In genomic region chr13:79780240-79780639, GRCh38 we compare ENCODE assay signal across 14 cellular contexts.
DNase-seq lines count a peak whose midpoint lies in the region; ATAC-seq and TF ChIP-seq lines count a peak whose summit lies in the region.
"Had no signal": no experiment of that assay in that cellular context is flagged by ENCODE, and none has a peak within 500 bp of the region (broad histone marks: within the 10 kb centered on the region; RNA-seq: fewer than 3 reads in every experiment).

No MANE protein-coding gene starts in this region.

- DNase-seq in Caco-2, result peak in 1 of 2 experiments; percentile 15
- DNase-seq in brain microvascular endothelial cell, result peak; percentile 34
- DNase-seq in effector CD4-positive, alpha-beta T cell, result no peak
- no peak for DNase-seq in epidermal melanocyte (ENCODE audit: insufficient read length, low spot score)
- DNase-seq in stimulated activated CD8-positive, alpha-beta memory T cell treated with anti-CD3 and anti-CD28 coated beads, Interleukin-4, amount 100 ng/mL, for 48 hours, result no peak
- DNase-seq: activated B cell treated with CpG ODN at 0.5 μM for 24 hours; DND-41; naive thymus-derived CD8-positive, alpha-beta T cell; NCI-H1436; NCI-H526 treated with DMSO at 0.1 percent for 48 hours had no signal

- H3K4me3 Mint-ChIP-seq in Caco-2 (ENCODE audit: unreplicated experiment), result peak overlapping the region; percentile 74
- H3K4me3 Mint-ChIP-seq: activated B cell treated with CpG ODN at 0.5 μM for 24 hours; naive thymus-derived CD8-positive, alpha-beta T cell had no signal

- BruUV-seq in Caco-2 (replicated peaks; lab: Mats Ljungman, UMichigan), result TSS peak; percentile 8

- in situ Hi-C loops in brain microvascular endothelial cell (cut with HindIII; ENCODE audit: low pct_ligation_motif_present, low sequenced_read_pairs), result no loop called here

- H3K27me3 Mint-ChIP-seq in Caco-2 (ENCODE audit: insufficient read depth, unreplicated experiment), result no peaks in the 10 kb centered on the region
- H3K27me3 Mint-ChIP-seq: activated B cell treated with CpG ODN at 0.5 μM for 24 hours had no signal

- no peak for TF ChIP-seq CTCF in Caco-2 (IDR thresholded peaks at IDR 0.05; ENCODE audit: insufficient read depth in 1 of 2, low read depth in 1 of 2, low read length in 1 of 2, severe bottlenecking in 1 of 2, unreplicated experiment in 1 of 2)
- no peak for TF ChIP-seq CTCF in brain microvascular endothelial cell (IDR thresholded peaks at IDR 0.05; ENCODE audit: low read depth, low read length, missing control alignments)

- CTCF ChIA-PET in Caco-2 (lab: Charles Lee), result interaction anchor here (0.7 to 2.1 kb wide), 4 partner anchors 81 to 276 kb away, joined by 3 to 7 read pairs (median 3); no protein-coding TSS in a partner anchor

- H3K36me3 ChIP-seq in Caco-2 (ENCODE audit: control insufficient read depth, insufficient read depth, low read length) (no peaks in the 10 kb centered on the region), brain microvascular endothelial cell (replicated peaks) (no peaks in the 10 kb centered on the region), mesodermal cell (ENCODE audit: control insufficient read depth, insufficient read depth, low read length) (no peaks in the 10 kb centered on the region)
- H3K36me3 ChIP-seq: ascending aorta had no signal

- H3K4me1 ChIP-seq in Caco-2, result peaks cover 93% of the 10 kb centered on the region
- peaks cover 79% of the 10 kb centered on the region for H3K4me1 ChIP-seq in mesodermal cell (ENCODE audit: control insufficient read depth, insufficient read depth, low read length, poor library complexity, severe bottlenecking)

- 93% methylated on average over 2 of the region's 3 CpGs; no CpG with 5 or more reads in 1 of the 2 experiments for WGBS in mesodermal cell (ENCODE audit: insufficient coverage in 2 of 2), 2 experiments

- peak overlapping the region; percentile 97 for H3K27ac Mint-ChIP-seq in Caco-2 (ENCODE audit: unreplicated experiment)
- H3K27ac Mint-ChIP-seq: activated B cell treated with CpG ODN at 0.5 μM for 24 hours; naive thymus-derived CD8-positive, alpha-beta T cell had no signal

- no peak overlapping the region for H3K27ac ChIP-seq in brain microvascular endothelial cell
- peak overlapping the region; percentile 60 for H3K27ac ChIP-seq in mesodermal cell (ENCODE audit: low read depth, low read length, severe bottlenecking)

- peaks cover 62% of the 10 kb centered on the region for H3K4me1 Mint-ChIP-seq in Caco-2 (ENCODE audit: low read depth, unreplicated experiment)
- H3K4me1 Mint-ChIP-seq: activated B cell treated with CpG ODN at 0.5 μM for 24 hours; naive thymus-derived CD8-positive, alpha-beta T cell had no signal

- peaks cover 12% of the 10 kb centered on the region for H3K36me3 Mint-ChIP-seq in Caco-2 (ENCODE audit: insufficient read depth, unreplicated experiment)
- H3K36me3 Mint-ChIP-seq: naive thymus-derived CD8-positive, alpha-beta T cell had no signal

- ATAC-seq in HG03432 (IDR thresholded peaks at IDR 0.05; ENCODE audit: unreplicated experiment), result peak; percentile 61
- ATAC-seq in GM21423 (IDR thresholded peaks at IDR 0.05; ENCODE audit: unreplicated experiment), result no peak
- ATAC-seq: naive thymus-derived CD8-positive, alpha-beta T cell had no signal

- intact Hi-C loops in Caco-2 (cut with micrococcal nuclease; ENCODE audit: unreplicated experiment), result no loop called here

- H3K9me3 ChIP-seq in Caco-2 (no peaks in the 10 kb centered on the region), mesodermal cell (ENCODE audit: control insufficient read depth, low read length) (no peaks in the 10 kb centered on the region)
- H3K9me3 ChIP-seq: ascending aorta had no signal

- H3K27me3 ChIP-seq in Caco-2 (replicated peaks; ENCODE audit: control insufficient read depth, insufficient read depth, low read length) (no peaks in the 10 kb centered on the region), brain microvascular endothelial cell (replicated peaks) (no peaks in the 10 kb centered on the region)
- H3K27me3 ChIP-seq: ascending aorta had no signal

- H3K4me3 ChIP-seq in Caco-2 (ENCODE audit: low read depth, low read length) (no peak overlapping the region), brain microvascular endothelial cell (ENCODE audit: low read depth, low read length) (no peak overlapping the region), mesodermal cell (ENCODE audit: extremely low read depth, insufficient read depth, low read length, poor library complexity, severe bottlenecking) (no peak overlapping the region)

- H3K9me3 Mint-ChIP-seq in Caco-2 (ENCODE audit: unreplicated experiment), result no peaks in the 10 kb centered on the region
- H3K9me3 Mint-ChIP-seq: activated B cell treated with CpG ODN at 0.5 μM for 24 hours had no signal

- POLR2A ChIA-PET in Caco-2 (lab: Charles Lee), result interaction anchor here (1.0 kb wide), 1 partner anchor 89 kb away, joined by 3 read pairs; no protein-coding TSS in a partner anchor
